18 cellular contexts compared by ENCODE assay signal in the genomic region with DNA sequence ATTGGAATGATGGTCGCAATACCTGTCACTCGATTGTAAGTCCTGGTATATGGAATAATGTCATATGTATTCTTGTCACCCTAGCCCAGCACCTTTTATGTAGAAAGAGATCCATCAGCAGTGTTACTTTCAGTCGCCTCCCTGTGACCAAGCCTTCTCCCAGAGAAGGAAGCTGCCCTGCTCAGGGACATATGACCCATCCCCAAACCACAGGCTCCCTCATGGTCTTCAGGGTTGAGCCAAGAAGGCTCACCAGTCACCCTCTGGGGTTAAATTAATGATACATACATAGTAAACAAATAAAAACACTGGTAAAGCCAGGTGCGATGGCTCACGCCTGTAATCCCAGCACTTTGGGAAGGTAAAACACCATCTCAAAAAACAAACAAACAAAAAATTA. TPM values are rescaled to one million over a fixed set of nuclear protein-coding genes. Genes with fewer than 3 reads are reported as not detected.
DNase-seq lines count a peak whose midpoint lies in the region; ATAC-seq and TF ChIP-seq lines count a peak whose summit lies in the region.
"Had no signal": no experiment of that assay in that cellular context is flagged by ENCODE, and none has a peak within 500 bp of the region (broad histone marks: within the 10 kb centered on the region; RNA-seq: fewer than 3 reads in every experiment).

No MANE protein-coding gene starts in this region.

- H3K14ac ChIP-seq in mesenchymal stem cell (ENCODE audit: low read length in 2 of 2): no peak overlapping the region

- H3K4me3 Mint-ChIP-seq in MCF 10A (ENCODE audit: unreplicated experiment): no peak overlapping the region
- no peak overlapping the region for H3K4me3 Mint-ChIP-seq in T-helper 17 cell
- H3K4me3 Mint-ChIP-seq in glutamatergic neuron (ENCODE audit: unreplicated experiment): no peak overlapping the region
- H3K4me3 Mint-ChIP-seq: CD8-positive, alpha-beta T cell had no signal

- H3K36me3 ChIP-seq in breast epithelium: no peaks in the 10 kb centered on the region
- no peaks in the 10 kb centered on the region for H3K36me3 ChIP-seq in mesenchymal stem cell (ENCODE audit: control insufficient read depth in 1 of 2, insufficient read depth in 2 of 2, low read depth in 1 of 2, low read length in 2 of 2)
- H3K36me3 ChIP-seq: BE2C had no signal

- CTCF ChIA-PET in MCF 10A (lab: Yijun Ruan, JAX): interaction anchor here (1.0 to 7.7 kb wide), 3 partner anchors 14 to 255 kb away, joined by 3 to 64 read pairs (median 3); no protein-coding TSS in a partner anchor

- no peak for DNase-seq in MCF 10A (ENCODE audit: unreplicated experiment)
- DNase-seq in breast epithelium (ENCODE audit: low spot score in 2 of 2): no peak
- DNase-seq in T-helper 17 cell: no peak
- DNase-seq in mesenchymal stem cell: no peak
- no peak for DNase-seq in D341Med (ENCODE audit: low spot score)
- DNase-seq in NCI-H1436 (lab: John Stamatoyannopoulos, UW): no peak
- no peak for DNase-seq in occipital lobe (lab: John Stamatoyannopoulos, UW)
- DNase-seq in glutamatergic neuron: no peak
- DNase-seq: BE2C; CD8-positive, alpha-beta T cell; DMS79 treated with DMSO at 0.1 percent for 48 hours; GM23248; HCEC 1CT; NCI-H2081 treated with DMSO at 0.1 percent for 48 hours; NCI-H510A treated with DMSO at 0.1 percent for 48 hours; SHP77 treated with DMSO at 0.1 percent for 48 hours had no signal

- ATAC-seq in T-helper 17 cell: no peak
- ATAC-seq: CD8-positive, alpha-beta T cell had no signal

- H3K9me3 Mint-ChIP-seq in MCF 10A (ENCODE audit: unreplicated experiment) (no peaks in the 10 kb centered on the region), glutamatergic neuron (ENCODE audit: unreplicated experiment) (peaks cover 3% of the 10 kb centered on the region)
- H3K9me3 Mint-ChIP-seq: CD8-positive, alpha-beta T cell had no signal

- peak overlapping the region; percentile 62 for H3K27ac Mint-ChIP-seq in MCF 10A (ENCODE audit: low read depth, unreplicated experiment)
- peak overlapping the region; percentile 29 for H3K27ac Mint-ChIP-seq in T-helper 17 cell
- no peak overlapping the region for H3K27ac Mint-ChIP-seq in glutamatergic neuron (ENCODE audit: unreplicated experiment)
- H3K27ac Mint-ChIP-seq: CD8-positive, alpha-beta T cell had no signal

- H3K79me1 ChIP-seq in mesenchymal stem cell (replicated peaks; ENCODE audit: low read length, poor library complexity, severe bottlenecking): no peaks in the 10 kb centered on the region

- peaks cover 6% of the 10 kb centered on the region for H3K36me3 Mint-ChIP-seq in MCF 10A (ENCODE audit: insufficient read depth, unreplicated experiment)
- H3K36me3 Mint-ChIP-seq in T-helper 17 cell (ENCODE audit: low read depth): peaks cover 5% of the 10 kb centered on the region
- H3K36me3 Mint-ChIP-seq in glutamatergic neuron (ENCODE audit: unreplicated experiment): no peaks in the 10 kb centered on the region

- no peak overlapping the region for H3K4ac ChIP-seq in mesenchymal stem cell (ENCODE audit: low read depth in 1 of 2, low read length in 2 of 2)

- peak overlapping the region; percentile 96 for H2AK5ac ChIP-seq in mesenchymal stem cell (ENCODE audit: low read length, severe bottlenecking)

- H3K4me1 ChIP-seq in breast epithelium (peaks cover 0 to 4% of the 10 kb centered on the region in 2 donors), mesenchymal stem cell (ENCODE audit: control insufficient read depth, insufficient read depth, low read depth, low read length) (peaks cover 15% of the 10 kb centered on the region)
- H3K4me1 ChIP-seq: BE2C had no signal

- no peak overlapping the region for H2BK15ac ChIP-seq in mesenchymal stem cell (ENCODE audit: low read depth, poor library complexity, severe bottlenecking)

- no peaks in the 10 kb centered on the region for H3K27me3 ChIP-seq in breast epithelium
- H3K27me3 ChIP-seq in mesenchymal stem cell (ENCODE audit: control insufficient read depth in 1 of 2, insufficient read depth in 1 of 2, low read length in 2 of 2): no peaks in the 10 kb centered on the region
- H3K27me3 ChIP-seq: BE2C had no signal

- intact Hi-C loops in MCF 10A (cut with micrococcal nuclease): no loop called here
- intact Hi-C loops in breast epithelium (cut with DNase I; ENCODE audit: low total_unique reads): no loop called here

- no peak overlapping the region for H4K91ac ChIP-seq in mesenchymal stem cell (ENCODE audit: low read length)

- H2AFZ ChIP-seq in mesenchymal stem cell (ENCODE audit: low read depth, low read length): no peak overlapping the region
- H2AFZ ChIP-seq: GM23248 had no signal

- H3K4me2 ChIP-seq in mesenchymal stem cell (ENCODE audit: low read length, poor library complexity, severe bottlenecking): no peak overlapping the region

- POLR2A ChIA-PET in MCF 10A (lab: Yijun Ruan, JAX): interaction anchor here (1.7 kb wide), 1 partner anchor 171 kb away, joined by 3 read pairs; a partner anchor contains a TSS

- TF ChIP-seq CTCF in MCF 10A (IDR thresholded peaks at IDR 0.05; ENCODE audit: unreplicated experiment): no peak
- no peak for TF ChIP-seq CTCF in breast epithelium (IDR thresholded peaks at IDR 0.05)
- TF ChIP-seq CTCF in glutamatergic neuron (IDR thresholded peaks at IDR 0.05; ENCODE audit: partially characterized antibody, unreplicated experiment): no peak

- no peak for TF ChIP-seq POLR2A in breast epithelium (IDR thresholded peaks at IDR 0.05)

- no peak overlapping the region for H2BK5ac ChIP-seq in mesenchymal stem cell (ENCODE audit: low read depth, low read length, poor library complexity, severe bottlenecking)

- no peak overlapping the region for H3K18ac ChIP-seq in mesenchymal stem cell (ENCODE audit: low read depth in 1 of 2, low read length in 2 of 2)

- H3K23ac ChIP-seq in mesenchymal stem cell (ENCODE audit: low read length in 2 of 2): no peak overlapping the region

- H2BK120ac ChIP-seq in mesenchymal stem cell (ENCODE audit: low read depth, low read length): peak overlapping the region; percentile 49

- 100% methylated on average over 3 of the region's 5 CpGs for WGBS in mesenchymal stem cell

- no peak overlapping the region for H2BK12ac ChIP-seq in mesenchymal stem cell (ENCODE audit: low read length in 2 of 2)

- no peaks in the 10 kb centered on the region for H3K9me3 ChIP-seq in breast epithelium
- H3K9me3 ChIP-seq in T-helper 17 cell (ENCODE audit: control insufficient read depth, low read length, poor library complexity, severe bottlenecking): no peaks in the 10 kb centered on the region
- H3K9me3 ChIP-seq in mesenchymal stem cell (ENCODE audit: control insufficient read depth, low read length): no peaks in the 10 kb centered on the region
- H3K9me3 ChIP-seq: BE2C had no signal

- H3K4me3 ChIP-seq in breast epithelium (no peak overlapping the region), mesenchymal stem cell (ENCODE audit: insufficient read depth in 1 of 2, low read depth in 1 of 2, low read length in 2 of 2) (no peak overlapping the region)
- H3K4me3 ChIP-seq: GM23248 had no signal

- no TSS peak for BruUV-seq in MCF 10A (replicated peaks; lab: Mats Ljungman, UMichigan)

- H3K27ac ChIP-seq in breast epithelium (no peak overlapping the region), mesenchymal stem cell (ENCODE audit: low read length, poor library complexity, severe bottlenecking) (no peak overlapping the region)
- H3K27ac ChIP-seq: 22Rv1, GM23248, HL-60 had no signal

- H4K8ac ChIP-seq in mesenchymal stem cell (ENCODE audit: low read length): no peak overlapping the region

- H3K9ac ChIP-seq in mesenchymal stem cell (ENCODE audit: low read length): no peak overlapping the region
- H3K9ac ChIP-seq: GM23248 had no signal

- H3K27me3 Mint-ChIP-seq in MCF 10A (ENCODE audit: insufficient read depth, unreplicated experiment) (no peaks in the 10 kb centered on the region), T-helper 17 cell (peaks cover 53% of the 10 kb centered on the region), glutamatergic neuron (ENCODE audit: unreplicated experiment) (peaks cover 2% of the 10 kb centered on the region)

- H3K4me1 Mint-ChIP-seq in MCF 10A (ENCODE audit: insufficient read depth, unreplicated experiment) (peaks cover 43% of the 10 kb centered on the region), T-helper 17 cell (peaks cover 26% of the 10 kb centered on the region), glutamatergic neuron (ENCODE audit: low read depth, unreplicated experiment) (peaks cover 2% of the 10 kb centered on the region)

RNA-seq across cellular contexts. Expression of a gene that starts 4.6 kb away (rescaled TPM):
- 207 and 254 TPM in 2 replicates for total RNA-seq in MCF 10A (2022)
- 100 to 1,000 TPM; 226 to 457 (median 311) TPM for total RNA-seq in breast epithelium
- total RNA-seq in T-helper 17 cell: 10 to 100 TPM; 69.1 to 77.8 TPM
- polyA plus RNA-seq in mesenchymal stem cell (2013, experiment 1 of 2): 160 TPM
- polyA plus RNA-seq in mesenchymal stem cell (2013, experiment 2 of 2): 152 TPM
- 15.9 TPM for total RNA-seq in occipital lobe
- total RNA-seq in glutamatergic neuron (ENCODE audit: unreplicated experiment): 19.9 TPM

RNA-seq across cellular contexts. Expression of a gene that starts 22.4 kb away (rescaled TPM):
- total RNA-seq in MCF 10A (2022) (4.1 and 5.0 TPM in 2 replicates), breast epithelium (10 to 100 TPM in 2 of 3 donors, 1 to 10 TPM in 1; 3.4 to 24.6 (median 11.1) TPM), T-helper 17 cell (100 to 1,000 TPM; 103 to 105 TPM), occipital lobe (8.7 TPM), glutamatergic neuron (ENCODE audit: unreplicated experiment) (0.27 TPM)
- polyA plus RNA-seq in mesenchymal stem cell (2013, experiment 1 of 2): 0.98 TPM
- 1.1 TPM for polyA plus RNA-seq in mesenchymal stem cell (2013, experiment 2 of 2)

Comparison
In these comparisons a context has a peak if more than half of its experiments do, and no peak if none do; other contexts are left out.
1. RNA of a gene that starts 22.4 kb away (total RNA-seq): 103 to 105 TPM in T-helper 17 cell; 3.4 to 24.6 TPM in breast epithelium, 8.7 TPM in occipital lobe (single experiment), 4.1 to 5.0 TPM in MCF 10A and 0.27 TPM in glutamatergic neuron (single experiment); every median in the first group is over 4 times any median in the second.